14 cellular contexts compared by ENCODE assay signal in the genomic region with DNA sequence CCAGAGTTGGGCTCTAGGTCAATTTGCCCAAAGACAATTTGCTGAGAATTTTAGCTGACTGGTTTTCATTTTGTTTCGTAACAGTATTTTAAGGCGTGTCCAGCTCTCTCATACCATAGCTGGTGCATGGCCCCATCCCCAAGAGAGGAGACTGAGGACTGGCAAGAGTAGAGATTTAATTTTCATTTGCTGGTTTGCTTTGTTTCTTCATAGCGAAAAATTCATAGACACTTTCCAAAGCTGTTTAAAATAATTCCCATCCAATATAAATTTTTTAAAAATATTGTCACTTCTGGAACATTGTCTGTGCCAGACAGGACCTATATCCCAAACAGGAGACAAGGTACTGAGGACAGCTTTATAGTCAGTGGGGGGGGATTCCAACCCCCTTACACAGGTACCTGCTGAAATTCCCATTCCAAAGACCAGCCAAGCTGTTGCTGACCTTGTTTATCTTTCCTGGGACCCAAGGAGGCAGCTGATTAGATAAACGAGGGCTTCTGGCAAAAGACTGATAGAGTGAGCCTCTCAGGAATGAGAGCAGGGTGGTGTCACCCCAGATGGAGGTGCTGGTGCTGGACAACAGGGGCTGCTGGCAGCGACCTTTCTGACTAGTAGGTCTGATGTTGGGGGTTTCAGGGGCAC. TPM values are rescaled to one million over a fixed set of nuclear protein-coding genes. Genes with fewer than 3 reads are reported as not detected.
DNase-seq lines count a peak whose midpoint lies in the region; ATAC-seq and TF ChIP-seq lines count a peak whose summit lies in the region.
"Had no signal": no experiment of that assay in that cellular context is flagged by ENCODE, and none has a peak within 500 bp of the region (broad histone marks: within the 10 kb centered on the region; RNA-seq: fewer than 3 reads in every experiment).

No MANE protein-coding gene starts in this region.

- ATAC-seq in thoracic aorta (ENCODE audit: insufficient number of reproducible peaks, low FRiP score, low read depth), result no peak
- ATAC-seq: activated T-helper 17 cell treated with anti-CD3 and anti-CD28 coated beads, Interleukin-2, amount 50 U/mL, for 72 hours; WTC11 had no signal

- H3K9me3 ChIP-seq in Peyer's patch, result no peaks in the 10 kb centered on the region
- H3K9me3 ChIP-seq in thoracic aorta, result no peaks in the 10 kb centered on the region
- H3K9me3 ChIP-seq: BE2C had no signal

- H3K27ac ChIP-seq in Peyer's patch (peak overlapping the region; percentile 27 to 28 (median 28)), dorsolateral prefrontal cortex (peak overlapping the region in 56 of 59 donors; percentile 8 to 99 (median 96)), layer of hippocampus (ENCODE audit: low read depth, low read length) (peak overlapping the region; percentile 35), thoracic aorta (peak overlapping the region; percentile 44 to 73), brain microvascular endothelial cell (no peak overlapping the region)

- DNase-seq in Peyer's patch, result no peak
- no peak for DNase-seq in dorsolateral prefrontal cortex
- DNase-seq in thoracic aorta (ENCODE audit: low spot score), result no peak
- no peak for DNase-seq in NCI-H2029 (lab: John Stamatoyannopoulos, UW)
- no peak for DNase-seq in brain microvascular endothelial cell
- no peak for DNase-seq in RPMI8226
- DNase-seq in UCSD-AML1 (lab: John Stamatoyannopoulos, UW; ENCODE audit: unreplicated experiment), result no peak
- DNase-seq: activated CD8-positive, alpha-beta memory T cell treated with anti-CD3 and anti-CD28 coated beads for 24 hours; amniotic stem cell; NCI-H2081 had no signal

- in situ Hi-C loops in brain microvascular endothelial cell (cut with HindIII; ENCODE audit: low pct_ligation_motif_present, low sequenced_read_pairs), result no loop called here

- no peaks in the 10 kb centered on the region for H3K27me3 ChIP-seq in Peyer's patch
- no peaks in the 10 kb centered on the region for H3K27me3 ChIP-seq in dorsolateral prefrontal cortex
- no peaks in the 10 kb centered on the region for H3K27me3 ChIP-seq in layer of hippocampus (ENCODE audit: control insufficient read depth, insufficient read depth, low read length)
- no peaks in the 10 kb centered on the region for H3K27me3 ChIP-seq in thoracic aorta (replicated peaks; ENCODE audit: insufficient read depth)
- H3K27me3 ChIP-seq in brain microvascular endothelial cell (replicated peaks), result no peaks in the 10 kb centered on the region
- H3K27me3 ChIP-seq: BE2C had no signal

- H3K4me3 ChIP-seq in Peyer's patch, result no peak overlapping the region
- H3K4me3 ChIP-seq in dorsolateral prefrontal cortex, result no peak overlapping the region
- H3K4me3 ChIP-seq in thoracic aorta, result no peak overlapping the region
- H3K4me3 ChIP-seq in brain microvascular endothelial cell (ENCODE audit: low read depth, low read length), result no peak overlapping the region

- no peaks in the 10 kb centered on the region for H3K36me3 ChIP-seq in Peyer's patch
- H3K36me3 ChIP-seq in thoracic aorta, result no peaks in the 10 kb centered on the region
- H3K36me3 ChIP-seq in brain microvascular endothelial cell (replicated peaks), result no peaks in the 10 kb centered on the region
- H3K36me3 ChIP-seq: BE2C had no signal

- TF ChIP-seq CTCF in Peyer's patch (IDR thresholded peaks at IDR 0.05) (no peak), dorsolateral prefrontal cortex (IDR thresholded peaks at IDR 0.05 in 54 of 56, conservative IDR thresholded peaks at IDR 0.05 in 2 of 56; ENCODE audit: low read depth in 1 of 56, partially characterized antibody in 56 of 56) (no peak), thoracic aorta (IDR thresholded peaks at IDR 0.05) (no peak), brain microvascular endothelial cell (IDR thresholded peaks at IDR 0.05; ENCODE audit: low read depth, low read length, missing control alignments) (no peak)

- TF ChIP-seq POLR2A in Peyer's patch (IDR thresholded peaks at IDR 0.05), result no peak

- intact Hi-C loops in dorsolateral prefrontal cortex (cut with DNase I), result loop anchor here in 1 of 2 donors (10.0 kb wide), 1 partner anchor 54 kb away; no protein-coding TSS in a partner anchor

- H3K4me1 ChIP-seq in Peyer's patch, result peaks cover 0 to 3% (median 0%) of the 10 kb centered on the region in 4 donors
- peaks cover 22 to 49% of the 10 kb centered on the region in 2 donors for H3K4me1 ChIP-seq in thoracic aorta (ENCODE audit: control insufficient read depth in 1 of 2, low read depth in 2 of 2)

RNA-seq across cellular contexts. Expression of a gene that starts 6.8 kb away (rescaled TPM):
- total RNA-seq in Peyer's patch (10 to 100 TPM in 3 of 4 donors, 1 to 10 TPM in 1; 2.8 to 14.0 (median 11.3) TPM), dorsolateral prefrontal cortex (10 to 100 TPM in 30 of 120 experiments, 1 to 10 TPM in 90; 1.8 to 27.8 (median 7.2) TPM), thoracic aorta (10 to 100 TPM; 18.6 to 49.1 TPM)
- total RNA-seq: activated T-helper 17 cell treated with anti-CD3 and anti-CD28 coated beads, Interleukin-2, amount 50 U/mL, for 72 hours had no signal
